In the genomic region with DNA sequence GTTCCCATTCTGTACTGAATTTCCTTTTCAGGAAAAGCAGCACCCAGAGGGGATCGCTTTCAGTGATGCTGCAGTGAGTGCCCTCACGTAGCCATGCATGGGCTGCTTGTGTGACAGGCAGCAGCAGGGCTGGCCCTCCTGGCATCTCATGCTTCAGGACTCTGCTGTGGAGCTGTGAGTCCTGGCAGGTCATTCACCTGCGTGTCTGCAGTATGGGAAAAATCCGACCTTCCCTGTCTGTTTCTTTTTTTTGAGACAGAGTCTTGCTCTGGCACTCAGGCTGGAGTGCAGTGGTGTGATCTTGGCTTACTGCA, we compare ENCODE assay signal across 26 cellular contexts.
"Had no signal": no experiment of that assay in that cellular context is flagged by ENCODE, and none has a peak within 500 bp of the region (broad histone marks: within the 10 kb centered on the region; RNA-seq: fewer than 3 reads in every experiment).

No MANE protein-coding gene starts in this region.

- H3K4me1 ChIP-seq: neural progenitor cell, parathyroid adenoma, psoas muscle, right lobe of liver, stomach, tibial nerve, upper lobe of left lung, uterus had no signal

- H3K9me3 Mint-ChIP-seq: naive thymus-derived CD4-positive, alpha-beta T cell; natural killer cell; nephron; neural progenitor cell; stimulated activated effector memory CD8-positive, alpha-beta T cell treated with anti-CD3 and anti-CD28 coated beads, Interleukin-12 subunit alpha, Interleukin-12 subunit beta, amount 100 ng/mL, for 72 hours; stimulated activated naive B cell treated with anti-CD40 and anti-IgM and Interleukin-4, amounts not matched to agents 10 μg/mL and 1 μg/mL and 100 μg/mL, for 72 hours; stimulated activated naive CD8-positive, alpha-beta T cell treated with anti-CD3 and anti-CD28 coated beads, Interleukin-15, Interleukin-2, amounts not matched to agents 100 ng/mL and 50 ng/mL, for 24 hours had no signal

- H3K4me2 ChIP-seq: neural progenitor cell had no signal

- H3K4me3 Mint-ChIP-seq: naive thymus-derived CD4-positive, alpha-beta T cell; natural killer cell; nephron; neural progenitor cell; stimulated activated effector memory CD8-positive, alpha-beta T cell treated with anti-CD3 and anti-CD28 coated beads, Interleukin-12 subunit alpha, Interleukin-12 subunit beta, amount 100 ng/mL, for 72 hours; stimulated activated naive B cell treated with anti-CD40 and anti-IgM and Interleukin-4, amounts not matched to agents 10 μg/mL and 1 μg/mL and 100 μg/mL, for 72 hours; stimulated activated naive CD8-positive, alpha-beta T cell treated with anti-CD3 and anti-CD28 coated beads, Interleukin-15, Interleukin-2, amounts not matched to agents 100 ng/mL and 50 ng/mL, for 24 hours had no signal

- H3K4me1 Mint-ChIP-seq: neural progenitor cell; stimulated activated naive B cell treated with anti-CD40 and anti-IgM and Interleukin-4, amounts not matched to agents 10 μg/mL and 1 μg/mL and 100 μg/mL, for 72 hours had no signal

- ATAC-seq: naive thymus-derived CD4-positive, alpha-beta T cell; natural killer cell; stimulated activated effector memory CD8-positive, alpha-beta T cell treated with anti-CD3 and anti-CD28 coated beads, Interleukin-12 subunit alpha, Interleukin-12 subunit beta, amount 100 ng/mL, for 72 hours; stimulated activated naive B cell treated with anti-CD40 and anti-IgM and Interleukin-4, amounts not matched to agents 10 μg/mL and 1 μg/mL and 100 μg/mL, for 72 hours had no signal

- H3K4me3 ChIP-seq: neural progenitor cell, ovary, psoas muscle, right lobe of liver, sigmoid colon, stomach, thoracic aorta, thyroid gland, tibial nerve, upper lobe of left lung, uterus had no signal

- H3K36me3 Mint-ChIP-seq: naive thymus-derived CD4-positive, alpha-beta T cell; natural killer cell; stimulated activated effector memory CD8-positive, alpha-beta T cell treated with anti-CD3 and anti-CD28 coated beads, Interleukin-12 subunit alpha, Interleukin-12 subunit beta, amount 100 ng/mL, for 72 hours; stimulated activated naive B cell treated with anti-CD40 and anti-IgM and Interleukin-4, amounts not matched to agents 10 μg/mL and 1 μg/mL and 100 μg/mL, for 72 hours had no signal

- H3K27me3 ChIP-seq: neural progenitor cell, ovary, right lobe of liver, sigmoid colon, stomach, thyroid gland, tibial nerve, upper lobe of left lung, uterus had no signal

- H3K36me3 ChIP-seq: neural progenitor cell, ovary, right lobe of liver, stomach, thoracic aorta, thyroid gland, tibial nerve, upper lobe of left lung, uterus had no signal

- DNase-seq: natural killer cell; occipital lobe; psoas muscle; right lobe of liver; sigmoid colon; small intestine; stimulated activated CD4-positive, alpha-beta T cell treated with anti-CD3 and anti-CD28 coated beads, Interleukin-15, amount 100 ng/mL, for 24 hours; stimulated activated CD4-positive, alpha-beta T cell treated with anti-CD3 and anti-CD28 coated beads, Interleukin-2, amount 100 ng/mL, for 24 hours; stimulated activated CD4-positive, alpha-beta T cell treated with anti-CD3 and anti-CD28 coated beads, Interleukin-2, amount 100 ng/mL, for 48 hours; stimulated activated CD4-positive, alpha-beta T cell treated with anti-CD3 and anti-CD28 coated beads, Interleukin-4, amount 100 ng/mL, for 24 hours; stimulated activated naive B cell treated with anti-CD40 and anti-IgM and Interleukin-4, amounts not matched to agents 10 μg/mL and 1 μg/mL and 100 μg/mL, for 72 hours; stimulated activated naive CD4-positive, alpha-beta T cell treated with Interleukin-2 at 50 U/mL for 16 hours; stomach; thyroid gland; uterus had no signal

- H3K27ac Mint-ChIP-seq: naive thymus-derived CD4-positive, alpha-beta T cell; nephron; neural progenitor cell; progenitor cell of endocrine pancreas; stimulated activated naive B cell treated with anti-CD40 and anti-IgM and Interleukin-4, amounts not matched to agents 10 μg/mL and 1 μg/mL and 100 μg/mL, for 72 hours; stimulated activated naive CD8-positive, alpha-beta T cell treated with anti-CD3 and anti-CD28 coated beads, Interleukin-15, Interleukin-2, amounts not matched to agents 100 ng/mL and 50 ng/mL, for 24 hours had no signal

- H2AFZ ChIP-seq: neural progenitor cell, parathyroid adenoma had no signal

- H3K27me3 Mint-ChIP-seq: naive thymus-derived CD4-positive, alpha-beta T cell; progenitor cell of endocrine pancreas; stimulated activated naive CD8-positive, alpha-beta T cell treated with anti-CD3 and anti-CD28 coated beads, Interleukin-15, Interleukin-2, amounts not matched to agents 100 ng/mL and 50 ng/mL, for 24 hours had no signal

- H3K9me3 ChIP-seq: ovary, psoas muscle, right lobe of liver, sigmoid colon, stomach, thoracic aorta, thyroid gland, tibial nerve, upper lobe of left lung, uterus had no signal

- H3K79me2 ChIP-seq: parathyroid adenoma had no signal

- H3K27ac ChIP-seq: neural progenitor cell, ovary, parathyroid adenoma, psoas muscle, right lobe of liver, sigmoid colon, stomach, thoracic aorta, thyroid gland, tibial nerve, upper lobe of left lung, uterus had no signal
